In the genomic region with DNA sequence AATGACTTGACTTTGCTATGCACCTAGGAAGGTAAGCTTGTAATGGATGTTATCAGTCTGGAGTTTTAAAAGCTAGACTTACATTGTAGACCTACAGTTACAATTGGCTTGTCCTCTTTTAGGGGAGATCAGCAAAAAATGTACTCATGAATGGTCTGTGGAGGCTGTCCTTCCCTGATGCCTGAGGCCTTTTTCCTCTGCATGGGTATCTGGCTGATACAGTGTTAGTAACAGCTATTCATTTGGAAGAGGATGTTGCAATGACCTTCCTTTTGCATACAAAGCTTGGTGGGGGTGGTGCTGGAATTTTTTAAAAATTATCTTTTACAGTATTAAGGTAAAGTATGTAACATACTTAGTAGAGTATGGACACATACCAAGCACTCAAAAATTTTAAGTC, we compare ENCODE assay signal across 19 cellular contexts.
A peak's percentile ranks its signal among the peaks of the same experiment; 100 is the strongest.
DNase-seq lines count a peak whose midpoint lies in the region; ATAC-seq, FAIRE-seq and TF ChIP-seq lines count a peak whose summit lies in the region.
"Had no signal": no experiment of that assay in that cellular context is flagged by ENCODE, and none has a peak within 500 bp of the region (broad histone marks: within the 10 kb centered on the region; RNA-seq: fewer than 3 reads in every experiment).

No MANE protein-coding gene starts in this region.

- H2AK5ac ChIP-seq in H1 (ENCODE audit: low read depth, low read length): no peak overlapping the region

- POLR2A ChIA-PET in H1 (lab: Charles Lee; ENCODE audit: partially characterized antibody): no interaction called here

- no peaks in the 10 kb centered on the region for H4K20me1 ChIP-seq in GM23338 (replicated peaks; ENCODE audit: insufficient read depth)
- H4K20me1 ChIP-seq in H1 (replicated peaks in 1 of 2; ENCODE audit: control insufficient read depth in 1 of 2, insufficient read depth in 2 of 2, low read length in 2 of 2): no peaks in the 10 kb centered on the region

- FAIRE-seq in H1 (lab: Jason Lieb, UNC): no peak
- FAIRE-seq: GM12878, GM19239 had no signal

- H3K14ac ChIP-seq in H1 (ENCODE audit: insufficient read length): no peak overlapping the region

- H3K9ac ChIP-seq in H1 (replicated peaks in 1 of 4; ENCODE audit: extremely low read depth in 1 of 4, low read depth in 3 of 4, low read length in 3 of 4) (no peak overlapping the region), iPS-20b (ENCODE audit: low read depth, low read length) (peak overlapping the region; percentile 25; the same call in 1 of the 2 replicates)

- H3K4me3 ChIP-seq in GM23338: no peak overlapping the region
- H3K4me3 ChIP-seq in H1 (ENCODE audit: extremely low read depth in 1 of 4, insufficient read depth in 2 of 4, low read depth in 3 of 4, low read length in 4 of 4): no peak overlapping the region
- no peak overlapping the region for H3K4me3 ChIP-seq in iPS-20b (ENCODE audit: low read length)
- H3K4me3 ChIP-seq in gastroesophageal sphincter: no peak overlapping the region
- H3K4me3 ChIP-seq: GM12878, HAP-1 had no signal

- no peak overlapping the region for H3K4me3 Mint-ChIP-seq in GM23338
- H3K4me3 Mint-ChIP-seq: CD4-positive, alpha-beta memory T cell; HFFc6 had no signal

- H4K5ac ChIP-seq in H1 (ENCODE audit: insufficient read length, low read depth, low read length): no peak overlapping the region

- H3K4me1 Mint-ChIP-seq in GM23338: peaks cover 28% of the 10 kb centered on the region
- H3K4me1 Mint-ChIP-seq: CD4-positive, alpha-beta memory T cell had no signal

- CTCF ChIA-PET in H1 (lab: Charles Lee; ENCODE audit: partially characterized antibody): interaction anchor here (1.4 kb wide), 1 partner anchor 10 kb away, joined by 3 read pairs; no protein-coding TSS in a partner anchor

- H3K27ac ChIP-seq in GM23338 (ENCODE audit: low read depth) (no peak overlapping the region), H1 (ENCODE audit: low read depth, low read length) (no peak overlapping the region), iPS-20b (ENCODE audit: low read length) (peak overlapping the region; percentile 60), gastroesophageal sphincter (no peak overlapping the region)

- H3K23me2 ChIP-seq in H1 (ENCODE audit: low read depth, low read length): no peaks in the 10 kb centered on the region

- H3K79me2 ChIP-seq in GM23338 (replicated peaks; ENCODE audit: insufficient read depth) (peaks cover 5% of the 10 kb centered on the region; the same call in 1 of the 2 replicates), H1 (ENCODE audit: control insufficient read depth in 1 of 2, insufficient read depth in 2 of 2, low read length in 2 of 2) (no peaks in the 10 kb centered on the region; a peak in 1 of 4 replicates)

- no peak overlapping the region for H2BK120ac ChIP-seq in H1 (replicated peaks; ENCODE audit: low read depth, low read length)

- peaks cover 55% of the 10 kb centered on the region for H3K36me3 Mint-ChIP-seq in GM23338 (ENCODE audit: low read depth)
- H3K36me3 Mint-ChIP-seq: CD4-positive, alpha-beta memory T cell had no signal

- peak overlapping the region; percentile 47; the same call in 1 of the 2 replicates for H2BK5ac ChIP-seq in H1 (ENCODE audit: low read depth, low read length)

- in situ Hi-C loops in SK-MEL-5 (cut with HindIII; ENCODE audit: low pct_unique_long_range_greater_than_20kb, low sequenced_read_pairs): no loop called here

- H3K79me1 ChIP-seq in H1 (ENCODE audit: low read depth, low read length): no peaks in the 10 kb centered on the region

- no peak overlapping the region for H4K8ac ChIP-seq in H1 (ENCODE audit: extremely low read depth, insufficient read depth, low read length)

- 0 out of 2 replicates have a peak, but pooled peaks cover 3% of the 10 kb centered on the region for H3F3A ChIP-seq in GM23338 (replicated peaks; ENCODE audit: low read depth)

- H3K27ac Mint-ChIP-seq in GM23338: peak overlapping the region; percentile 63
- H3K27ac Mint-ChIP-seq: CD4-positive, alpha-beta memory T cell; HFFc6 had no signal

- peak overlapping the region; percentile 16 for H4K91ac ChIP-seq in H1 (replicated peaks; ENCODE audit: insufficient read length, low read length)

- TF ChIP-seq RAD21 in H1 (IDR thresholded peaks at IDR 0.05 in 1 of 2, conservative IDR thresholded peaks at IDR 0.05 in 1 of 2; ENCODE audit: low read depth in 2 of 2, low read length in 2 of 2): no peak

- H3K4ac ChIP-seq in H1 (replicated peaks; ENCODE audit: insufficient read length, low read depth, low read length): no peak overlapping the region

- H3K56ac ChIP-seq in H1 (replicated peaks; ENCODE audit: insufficient read length, low read depth, low read length): no peak overlapping the region

- no peak overlapping the region for H3K23ac ChIP-seq in H1 (ENCODE audit: insufficient read length)

- TF ChIP-seq POLR2A in H1 (IDR thresholded peaks at IDR 0.05; ENCODE audit: control extremely low read depth in 1 of 2, low read depth in 2 of 2, low read length in 2 of 2): no peak
- no peak for TF ChIP-seq POLR2A in gastroesophageal sphincter (IDR thresholded peaks at IDR 0.05)

- H2AFZ ChIP-seq in GM23338: no peak overlapping the region
- no peak overlapping the region for H2AFZ ChIP-seq in H1 (ENCODE audit: low read length)

- no peak overlapping the region for H2BK15ac ChIP-seq in H1 (ENCODE audit: low read length)

- peaks cover 22% of the 10 kb centered on the region; the same call in 2 of the 3 replicates for H3K9me3 Mint-ChIP-seq in GM23338

- H3K4me1 ChIP-seq in GM23338 (ENCODE audit: insufficient read depth) (peaks cover 57% of the 10 kb centered on the region), H1 (replicated peaks in 1 of 4; ENCODE audit: control insufficient read depth in 3 of 4, insufficient read depth in 4 of 4, low read length in 3 of 4) (peaks cover 0 to 7% (median 3%) of the 10 kb centered on the region in 4 experiments; a peak in 3 of 7 replicates), iPS-20b (ENCODE audit: insufficient read depth, low read length) (peaks cover 30% of the 10 kb centered on the region; the same call in 1 of the 2 replicates), gastroesophageal sphincter (no peaks in the 10 kb centered on the region)

- no peaks in the 10 kb centered on the region for H3K9me2 ChIP-seq in GM23338 (ENCODE audit: insufficient read depth)

- H3K4me2 ChIP-seq in GM23338: 0 out of 2 replicates have a peak overlapping the region, but pooled peaks have one; percentile 15
- no peak overlapping the region for H3K4me2 ChIP-seq in H1 (ENCODE audit: insufficient read depth in 1 of 2, low read depth in 2 of 2, low read length in 2 of 2)

- TF ChIP-seq CTCF in GM23338 (conservative IDR thresholded peaks at IDR 0.05; ENCODE audit: low read depth in 2 of 2): no peak
- no peak for TF ChIP-seq CTCF in H1 (IDR thresholded peaks at IDR 0.05; ENCODE audit: control extremely low read depth in 1 of 3, insufficient read depth in 1 of 3, low read depth in 1 of 3, low read length in 3 of 3)
- no peak for TF ChIP-seq CTCF in gastroesophageal sphincter (IDR thresholded peaks at IDR 0.05)

- H3K27me3 Mint-ChIP-seq in GM23338 (ENCODE audit: insufficient read depth, low read depth, poor library complexity): peaks cover 5% of the 10 kb centered on the region
- H3K27me3 Mint-ChIP-seq: CD4-positive, alpha-beta memory T cell had no signal

- H3K27me3 ChIP-seq in GM23338 (ENCODE audit: insufficient read depth): no peaks in the 10 kb centered on the region
- H3K27me3 ChIP-seq in H1 (replicated peaks in 1 of 4; ENCODE audit: control insufficient read depth in 3 of 4, extremely low read depth in 1 of 4, insufficient read depth in 3 of 4, low read length in 3 of 4): no peaks in the 10 kb centered on the region
- H3K27me3 ChIP-seq in iPS-20b (ENCODE audit: insufficient read depth, low read length): no peaks in the 10 kb centered on the region
- H3K27me3 ChIP-seq in gastroesophageal sphincter: no peaks in the 10 kb centered on the region

- DNase-seq in GM23338 (ENCODE audit: low spot score) (no peak), SK-MEL-5 (ENCODE audit: low read depth, low spot score) (peak; percentile 2), H1 (ENCODE audit: low read depth in 1 of 2, low spot score in 2 of 2) (no peak), left lobe of liver (ENCODE audit: low spot score) (no peak), HUDEP-2 (lab: John Stamatoyannopoulos, UW; ENCODE audit: unreplicated experiment in 76 of 76) (no peak)
- DNase-seq: C1 segment of cervical spinal cord; Calu3; CD4-positive, alpha-beta memory T cell; COR-L47; DMS53; DND-41; GDM1; HFFc6 had no signal

- H3K9me3 ChIP-seq in H1 (ENCODE audit: insufficient read depth in 2 of 2, low read depth in 1 of 2, low read length in 1 of 2): no peaks in the 10 kb centered on the region
- no peaks in the 10 kb centered on the region for H3K9me3 ChIP-seq in iPS-20b (ENCODE audit: insufficient read depth, low read depth, low read length)
- no peaks in the 10 kb centered on the region for H3K9me3 ChIP-seq in gastroesophageal sphincter
- H3K9me3 ChIP-seq: HAP-1 had no signal

- no peak overlapping the region for H3K18ac ChIP-seq in H1 (ENCODE audit: extremely low read depth, low read length)

- H2BK20ac ChIP-seq in H1 (ENCODE audit: low read length): no peak overlapping the region

- no peak overlapping the region for H2BK12ac ChIP-seq in H1 (ENCODE audit: low read depth, low read length)

- TF ChIP-seq EP300 in H1 (IDR thresholded peaks at IDR 0.05; ENCODE audit: borderline replicate concordance in 1 of 2, low read depth in 2 of 2, low read length in 2 of 2) (no peak), gastroesophageal sphincter (IDR thresholded peaks at IDR 0.05) (no peak)

- ATAC-seq in GM23338 (no peak), left lobe of liver (no peak), gastroesophageal sphincter (no peak), HG03439 (IDR thresholded peaks at IDR 0.05; ENCODE audit: unreplicated experiment) (no peak)
- ATAC-seq: GM12878 had no signal

- H3K36me3 ChIP-seq in GM23338 (ENCODE audit: insufficient read depth) (no peaks in the 10 kb centered on the region), H1 (ENCODE audit: control insufficient read depth in 2 of 4, insufficient read depth in 4 of 4, low read length in 3 of 4) (no peaks in the 10 kb centered on the region), iPS-20b (ENCODE audit: insufficient read depth, low read depth, low read length) (0 out of 2 replicates have a peak, but pooled peaks cover 3% of the 10 kb centered on the region), gastroesophageal sphincter (no peaks in the 10 kb centered on the region)
- H3K36me3 ChIP-seq: HAP-1 had no signal

TF ChIP-seq in GM23338, 12 proteins besides CTCF, POLR2A, EP300 and RAD21 (continues in another document):
- TF ChIP-seq CREB1 (CRISPR knock-in tag; IDR thresholded peaks at IDR 0.05; ENCODE audit: low read depth) (no peak), EZH2phosphoT487 (IDR thresholded peaks at IDR 0.05; ENCODE audit: unreplicated experiment) (no peak), STAT1 (IDR thresholded peaks at IDR 0.05; ENCODE audit: unreplicated experiment) (no peak), JUNB (IDR thresholded peaks at IDR 0.05; ENCODE audit: unreplicated experiment) (no peak)

TF ChIP-seq in H1, 55 proteins besides CTCF, POLR2A, EP300 and RAD21 (continues in another document):
- TF ChIP-seq RNF2 (IDR thresholded peaks at IDR 0.05; ENCODE audit: borderline replicate concordance, low read depth, low read length, missing control alignments, poor library complexity, severe bottlenecking) (no peak), CBX8 (IDR thresholded peaks at IDR 0.05; ENCODE audit: borderline replicate concordance, low read depth, low read length) (no peak), POLR2AphosphoS5 (IDR thresholded peaks at IDR 0.05; ENCODE audit: low read depth, low read length) (no peak), PHF8 (conservative IDR thresholded peaks at IDR 0.05; ENCODE audit: low read depth, low read length) (no peak)
